In genomic region chrX:72573158-72573511, GRCh38 we compare ENCODE assay signal across 8 cellular contexts. TPM values are rescaled to one million over a fixed set of nuclear protein-coding genes. Genes with fewer than 3 reads are reported as not detected.
DNase-seq lines count a peak whose midpoint lies in the region; ATAC-seq, FAIRE-seq and TF ChIP-seq lines count a peak whose summit lies in the region.

No MANE protein-coding gene starts in this region.

- TF ChIP-seq EP300 in A549 (IDR thresholded peaks at IDR 0.05) = no peak

- peak overlapping the region; percentile 95 to 99 for H3K27ac ChIP-seq in A549
- peak overlapping the region; percentile 75 for H3K27ac ChIP-seq in HL-60 (replicated peaks)
- H3K27ac ChIP-seq in duodenal mucosa (ENCODE audit: low read depth, low read length) = no peak overlapping the region
- peak overlapping the region in 1 of 4 donors; percentile 67 for H3K27ac ChIP-seq in pancreas

- under 1% methylated on average over 7 of the region's 7 CpGs for WGBS in A549 (ENCODE audit: missing lambda C conversion rate)
- 2 to 19% methylated on average over 7 of the region's 7 CpGs for WGBS in pancreas, 2 donors

- CTCF ChIA-PET in A549 (lab: Yijun Ruan, JAX) = interaction anchor here (0.7 kb wide), 1 partner anchor 1186 kb away, joined by 3 read pairs; no protein-coding TSS in a partner anchor

- peak overlapping the region; percentile 61 for H3K4me2 ChIP-seq in A549

- H3K4me3 ChIP-seq in A549 (peak overlapping the region; percentile 69), HL-60 (replicated peaks; ENCODE audit: insufficient read depth, low read length) (peak overlapping the region; percentile 65), duodenal mucosa (ENCODE audit: low read depth in 1 of 2, low read length in 2 of 2) (peak overlapping the region; percentile 87 to 88), pancreas (peak overlapping the region in 2 of 4 donors; percentile 39 to 51)

- FAIRE-seq in A549 (lab: Jason Lieb, UNC) = no peak
- FAIRE-seq in pancreas (lab: Jason Lieb, UNC) = peak; percentile 57

- no peak overlapping the region for H3K9ac ChIP-seq in duodenal mucosa (ENCODE audit: low read depth in 1 of 2, low read length in 2 of 2)

- DNase-seq in A549 (ENCODE audit: low read depth in 1 of 2, low spot score in 1 of 2) (no peak), HL-60 (ENCODE audit: low read depth in 1 of 2, low spot score in 1 of 2) (peak in 1 of 2 experiments; percentile 10), pancreas (no peak), UCSD-AML1 (lab: John Stamatoyannopoulos, UW; ENCODE audit: unreplicated experiment) (no peak), NCI-H1417 (lab: John Stamatoyannopoulos, UW) (no peak)
- no peak for DNase-seq in activated CD8-positive, alpha-beta memory T cell treated with anti-CD3 and anti-CD28 coated beads for 24 hours

- peaks cover 31% of the 10 kb centered on the region for H3K4me1 ChIP-seq in A549
- H3K4me1 ChIP-seq in duodenal mucosa (ENCODE audit: control insufficient read depth in 1 of 2, insufficient read depth in 2 of 2, low read length in 2 of 2) = peaks cover 0 to 4% of the 10 kb centered on the region in 2 donors
- no peaks in the 10 kb centered on the region for H3K4me1 ChIP-seq in pancreas

- H3K27me3 ChIP-seq in HL-60 (ENCODE audit: insufficient read depth, poor library complexity, severe bottlenecking) (no peaks in the 10 kb centered on the region), duodenal mucosa (ENCODE audit: control insufficient read depth in 1 of 2, insufficient read depth in 2 of 2, low read length in 2 of 2) (no peaks in the 10 kb centered on the region), pancreas (peaks cover 0 to 9% (median 0%) of the 10 kb centered on the region in 4 donors)

- POLR2A ChIA-PET in A549 (lab: Yijun Ruan, JAX) = interaction anchor here (0.6 kb wide), 1 partner anchor 1424 kb away, joined by 3 read pairs; no protein-coding TSS in a partner anchor

- H3K36me3 ChIP-seq in duodenal mucosa (ENCODE audit: control insufficient read depth in 1 of 2, insufficient read depth in 2 of 2, low read length in 2 of 2) (peaks cover 0 to 4% of the 10 kb centered on the region in 2 donors), pancreas (no peaks in the 10 kb centered on the region)

- ATAC-seq in A549 (peak; percentile 38 to 56; a peak in 4 of 6 replicates), GM19438 (IDR thresholded peaks at IDR 0.05; ENCODE audit: low read depth, unreplicated experiment) (peak; percentile 14), pancreas (peak in 2 of 4 donors; percentile 7 to 8)

- no peaks in the 10 kb centered on the region for H3K9me3 ChIP-seq in A549
- no peaks in the 10 kb centered on the region for H3K9me3 ChIP-seq in duodenal mucosa (ENCODE audit: control insufficient read depth in 1 of 2, low read length in 2 of 2)
- no peaks in the 10 kb centered on the region for H3K9me3 ChIP-seq in pancreas

- TF ChIP-seq CTCF in A549 (IDR thresholded peaks at IDR 0.05) = 0 out of 3 replicates have a peak, but pooled peaks have one; percentile 13
- no peak for TF ChIP-seq CTCF in HL-60 (IDR thresholded peaks at IDR 0.05; ENCODE audit: insufficient read depth, low read length)
- TF ChIP-seq CTCF in pancreas (IDR thresholded peaks at IDR 0.05) = no peak

- TF ChIP-seq RAD21 in A549 (conservative IDR thresholded peaks at IDR 0.05 in 1 of 2, IDR thresholded peaks at IDR 0.05 in 1 of 2) = no peak

- intact Hi-C loops in pancreas (cut with DNase I) = no loop called here

- TF ChIP-seq POLR2A in A549 (IDR thresholded peaks at IDR 0.05; ENCODE audit: low read length) = no peak

TF ChIP-seq in A549, 52 proteins besides CTCF, POLR2A, EP300 and RAD21:
- TF ChIP-seq ZC3H11A (IDR thresholded peaks at IDR 0.05) (no peak), POLR2AphosphoS2 (conservative IDR thresholded peaks at IDR 0.05; ENCODE audit: low read length) (no peak), ZSCAN20 (CRISPR knock-in tag; IDR thresholded peaks at IDR 0.05) (no peak), ZFP36 (IDR thresholded peaks at IDR 0.05; ENCODE audit: borderline replicate concordance, partially characterized antibody) (no peak), ZNF302 (CRISPR knock-in tag; IDR thresholded peaks at IDR 0.05) (no peak), EHMT2 (IDR thresholded peaks at IDR 0.05; ENCODE audit: low read depth) (no peak), KDM1A (IDR thresholded peaks at IDR 0.05; ENCODE audit: low read depth) (no peak), RARB (CRISPR knock-in tag; IDR thresholded peaks at IDR 0.05) (no peak), RFX5 (IDR thresholded peaks at IDR 0.05) (no peak), CHD2 (IDR thresholded peaks at IDR 0.05; ENCODE audit: low read length, partially characterized antibody) (no peak), PBX3 (IDR thresholded peaks at IDR 0.05) (no peak), HOXB13 (CRISPR knock-in tag; IDR thresholded peaks at IDR 0.05; ENCODE audit: low read depth) (no peak), NFE2L2 (conservative IDR thresholded peaks at IDR 0.05; ENCODE audit: low read length) (no peak), REST (IDR thresholded peaks at IDR 0.05) (no peak), ESRRA (IDR thresholded peaks at IDR 0.05; ENCODE audit: borderline replicate concordance, low read length) (no peak), PHF8 (IDR thresholded peaks at IDR 0.05; ENCODE audit: borderline replicate concordance, low read depth) (no peak)

RNA-seq across cellular contexts. Expression of gene HDAC8, which starts 0.5 kb away (rescaled TPM):
- polyA plus RNA-seq in A549 (2011; rRNA removed) (37.0 and 38.3 TPM in 2 replicates), A549 (2017; fragmentation: RNase III; extraction: RNeasy Plus Mini Kit Qiagen cat#74134 plus additional on column Dnase treatment) (28.6 to 29.3 TPM (median 28.7 TPM) in 3 replicates), pancreas (10 to 100 TPM; 15.2 to 21.6 TPM)
- polyA plus RNA-seq in A549 (2012; cell fraction: cytosol; rRNA removed) = 14.3 and 15.8 TPM in 2 replicates
- 8.9 and 14.4 TPM in 2 replicates for polyA plus RNA-seq in A549 (2012; cell fraction: nucleus; rRNA removed)
- 43.5 and 43.9 TPM in 2 replicates for polyA minus RNA-seq in A549 (2011; rRNA and poly(A)+ RNA removed)
- 10 to 100 TPM in 5 of 6 donors, 1 to 10 TPM in 1; 8.5 to 17.2 (median 13.9) TPM for total RNA-seq in pancreas
